ENCODE assay signal across 9 cellular contexts in the genomic region with DNA sequence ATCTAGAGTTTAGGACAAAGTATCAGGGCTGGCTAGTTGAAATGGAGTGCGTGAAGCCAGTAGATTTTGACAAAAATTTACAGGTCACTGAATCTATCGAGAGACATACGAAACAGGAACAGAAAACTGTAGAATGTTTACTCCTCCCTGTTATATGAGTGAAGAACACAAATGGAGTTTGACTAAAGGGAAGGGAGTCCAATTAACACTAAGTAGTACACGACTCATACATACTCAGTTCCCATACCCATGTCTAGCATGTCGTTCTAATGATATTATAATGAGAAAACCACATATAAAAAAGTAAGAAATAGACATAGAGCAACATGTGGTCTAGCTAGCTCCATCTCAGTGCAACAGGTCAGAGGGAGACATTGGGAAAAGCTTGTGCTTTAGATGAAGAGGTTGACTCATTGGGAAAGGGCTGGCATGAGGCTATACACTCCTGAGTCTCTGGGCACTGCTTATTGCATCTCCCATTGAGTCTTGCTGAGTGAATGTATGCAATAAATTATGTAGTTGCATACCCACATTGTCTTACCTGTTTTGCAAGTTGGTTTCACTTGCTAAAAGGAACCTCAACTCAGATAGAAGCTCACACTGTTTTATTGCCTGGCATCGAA.
A peak's percentile ranks its signal among the peaks of the same experiment; 100 is the strongest.
DNase-seq lines count a peak whose midpoint lies in the region; TF ChIP-seq lines count a peak whose summit lies in the region.
"Had no signal": no experiment of that assay in that cellular context is flagged by ENCODE, and none has a peak within 500 bp of the region (broad histone marks: within the 10 kb centered on the region; RNA-seq: fewer than 3 reads in every experiment).

No MANE protein-coding gene starts in this region.

- POLR2A ChIA-PET in HEK293 (lab: Yijun Ruan, JAX) = no interaction called here

- H3K9me3 ChIP-seq in HEK293 (ENCODE audit: control insufficient read depth, insufficient read depth, low read depth, low read length) (no peaks in the 10 kb centered on the region), MM.1S (replicated peaks; ENCODE audit: insufficient read depth, low read length) (no peaks in the 10 kb centered on the region), neutrophil (no peaks in the 10 kb centered on the region)
- H3K9me3 ChIP-seq: A549 had no signal

- H3K4me2 ChIP-seq in MM.1S (ENCODE audit: low read depth, low read length) = peak overlapping the region; percentile 42
- H3K4me2 ChIP-seq: A549 had no signal

- H2AFZ ChIP-seq in MM.1S (ENCODE audit: low read length) = no peak overlapping the region

- CTCF ChIA-PET in HEK293 (lab: Yijun Ruan, JAX) = interaction anchor here (1.2 kb wide), 1 partner anchor 285 kb away, joined by 3 read pairs; no protein-coding TSS in a partner anchor

- no peak overlapping the region for H3K4me3 ChIP-seq in HEK293 (ENCODE audit: low read depth, low read length)
- peak overlapping the region; percentile 26; the same call in 1 of the 2 replicates for H3K4me3 ChIP-seq in MM.1S (ENCODE audit: low read length)
- H3K4me3 ChIP-seq in neutrophil (ENCODE audit: low read depth in 1 of 2, low read length in 1 of 2) = no peak overlapping the region
- no peak overlapping the region for H3K4me3 ChIP-seq in brain microvascular endothelial cell (ENCODE audit: low read depth, low read length)
- H3K4me3 ChIP-seq: A549 had no signal

- H3K27ac ChIP-seq in HEK293 (ENCODE audit: extremely low read depth, low read depth, low read length) = no peak overlapping the region
- H3K27ac ChIP-seq in MM.1S (ENCODE audit: low read length) = peak overlapping the region; percentile 61; the same call in 1 of the 2 replicates
- peak overlapping the region; percentile 51 for H3K27ac ChIP-seq in neutrophil
- no peak overlapping the region for H3K27ac ChIP-seq in brain microvascular endothelial cell
- H3K27ac ChIP-seq: A549 had no signal

- no peaks in the 10 kb centered on the region for H4K20me1 ChIP-seq in MM.1S (ENCODE audit: insufficient read depth, low read length)

- no peak overlapping the region for H3K9ac ChIP-seq in MM.1S (ENCODE audit: low read length)

- H3K36me3 ChIP-seq in HEK293 (ENCODE audit: control insufficient read depth in 2 of 2, insufficient read depth in 1 of 2, low read length in 2 of 2) (no peaks in the 10 kb centered on the region), MM.1S (replicated peaks; ENCODE audit: insufficient read depth, low read length) (peaks cover 15% of the 10 kb centered on the region; the same call in 1 of the 2 replicates), neutrophil (peaks cover 86% of the 10 kb centered on the region), brain microvascular endothelial cell (replicated peaks) (peaks cover 55% of the 10 kb centered on the region)

- H3F3A ChIP-seq in MM.1S (ENCODE audit: insufficient read depth, low read length) = peaks cover 29% of the 10 kb centered on the region

- H3K4me1 ChIP-seq in HEK293 (ENCODE audit: control insufficient read depth, insufficient read depth, low read length) (no peaks in the 10 kb centered on the region), MM.1S (ENCODE audit: low read length) (peaks cover 72% of the 10 kb centered on the region), neutrophil (ENCODE audit: control insufficient read depth in 1 of 2, insufficient read depth in 1 of 2, low read depth in 1 of 2, low read length in 1 of 2) (peaks cover 23 to 32% of the 10 kb centered on the region in 2 experiments)

- DNase-seq in NOMO-1 treated with DMSO at 0.1 percent for 48 hours (lab: John Stamatoyannopoulos, UW; ENCODE audit: unreplicated experiment) (peak; percentile 30), NOMO-1 treated with dmso at 0.1 percent for 144 hours (lab: John Stamatoyannopoulos, UW; ENCODE audit: unreplicated experiment) (no peak), MM.1S (peak; percentile 59), brain microvascular endothelial cell (no peak), T-helper 9 cell (no peak)
- no peak for DNase-seq in activated CD4-positive, alpha-beta T cell treated with anti-CD3 and anti-CD28 coated beads, Interleukin-2, amount 50 U/mL, for 1 hour

- TF ChIP-seq CTCF in HEK293 (tag by site-specific recombination; IDR thresholded peaks at IDR 0.05) (no peak), MM.1S (IDR thresholded peaks at IDR 0.05; ENCODE audit: low read length) (no peak), neutrophil (IDR thresholded peaks at IDR 0.05) (no peak), brain microvascular endothelial cell (IDR thresholded peaks at IDR 0.05; ENCODE audit: low read depth, low read length, missing control alignments) (no peak)

- in situ Hi-C loops in brain microvascular endothelial cell (cut with HindIII; ENCODE audit: low pct_ligation_motif_present, low sequenced_read_pairs) = no loop called here

- H3K9me2 ChIP-seq in MM.1S (replicated peaks; ENCODE audit: insufficient read depth, low read length) = no peaks in the 10 kb centered on the region

- H3K27me3 ChIP-seq in MM.1S (replicated peaks; ENCODE audit: insufficient read depth, low read length) (no peaks in the 10 kb centered on the region), neutrophil (no peaks in the 10 kb centered on the region), brain microvascular endothelial cell (replicated peaks) (no peaks in the 10 kb centered on the region)

- H3K79me2 ChIP-seq in MM.1S (ENCODE audit: low read length) = peaks cover 89% of the 10 kb centered on the region

TF ChIP-seq in HEK293, 187 proteins besides CTCF, POLR2A, EP300 and RAD21:
- TF ChIP-seq SCRT1 (tag by site-specific recombination; IDR thresholded peaks at IDR 0.05; ENCODE audit: borderline replicate concordance) = 0 out of 2 replicates have a peak, but pooled peaks have one; percentile 32
- peak; percentile 92 for TF ChIP-seq SCRT2 (tag by site-specific recombination; IDR thresholded peaks at IDR 0.05)
- no peak for TF ChIP-seq ZNF555 (tag by site-specific recombination; conservative IDR thresholded peaks at IDR 0.05)
TF ChIP-seq in HEK293: peak in this region for 2.

Comparison
In these comparisons a context has a peak if more than half of its experiments do, and no peak if none do; other contexts are left out.
1. DNase-seq: peak in NOMO-1 treated with DMSO at 0.1 percent for 48 hours (single experiment) and MM.1S (single experiment); none in NOMO-1 treated with dmso at 0.1 percent for 144 hours (single experiment), brain microvascular endothelial cell (single experiment), activated CD4-positive, alpha-beta T cell treated with anti-CD3 and anti-CD28 coated beads, Interleukin-2, amount 50 U/mL, for 1 hour (single experiment) and T-helper 9 cell (single experiment).
2. H3K27ac ChIP-seq: peak in MM.1S (single experiment) and neutrophil (single experiment); none in HEK293 (single experiment) and brain microvascular endothelial cell (single experiment).